ENCODE assay signal across 8 cellular contexts in genomic region chr7:156949541-156950380, GRCh38. TPM values are rescaled to one million over a fixed set of nuclear protein-coding genes. Genes with fewer than 3 reads are reported as not detected.
A peak's percentile ranks its signal among the peaks of the same experiment; 100 is the strongest.
DNase-seq lines count a peak whose midpoint lies in the region; ATAC-seq, FAIRE-seq and TF ChIP-seq lines count a peak whose summit lies in the region.

NOM1 (plus strand) TSS chr7:156949712; CDS start chr7:156949738, 26 bp downstream.

- H3K36me3 Mint-ChIP-seq in activated naive CD4-positive, alpha-beta T cell treated with anti-CD3 and anti-CD28 coated beads, Interleukin-2, amount 10 ng/mL, durations not matched to agents 7 days and 5 days: peaks cover 26% of the 10 kb centered on the region
- H3K36me3 Mint-ChIP-seq in glutamatergic neuron (ENCODE audit: unreplicated experiment): no peaks in the 10 kb centered on the region

- peaks cover 52% of the 10 kb centered on the region for H3K79me2 ChIP-seq in SK-N-SH (ENCODE audit: insufficient read depth)

- H3K27ac ChIP-seq in SK-N-SH (ENCODE audit: low read depth in 2 of 2, low read length in 1 of 2) (peak within 1 kb of the TSS; percentile 63 to 71), pancreas (peak within 1 kb of the TSS in 2 of 4 donors; percentile 33 to 44), thymus (ENCODE audit: low read depth) (peak within 1 kb of the TSS; percentile 52)

- peak within 1 kb of the TSS; percentile 88 for H3K27ac Mint-ChIP-seq in activated naive CD4-positive, alpha-beta T cell treated with anti-CD3 and anti-CD28 coated beads, Interleukin-2, amount 10 ng/mL, durations not matched to agents 7 days and 5 days
- H3K27ac Mint-ChIP-seq in glutamatergic neuron (ENCODE audit: unreplicated experiment): peak within 1 kb of the TSS; percentile 22

- no peaks in the 10 kb centered on the region for H3K9me2 ChIP-seq in SK-N-SH

- peaks cover 25% of the 10 kb centered on the region for H3K4me1 Mint-ChIP-seq in activated naive CD4-positive, alpha-beta T cell treated with anti-CD3 and anti-CD28 coated beads, Interleukin-2, amount 10 ng/mL, durations not matched to agents 7 days and 5 days
- H3K4me1 Mint-ChIP-seq in glutamatergic neuron (ENCODE audit: low read depth, unreplicated experiment): peaks cover 13% of the 10 kb centered on the region

- peak within 1 kb of the TSS; percentile 98 for H2AFZ ChIP-seq in SK-N-SH (ENCODE audit: low read depth)

- FAIRE-seq in pancreas (lab: Jason Lieb, UNC): no peak

- peak within 1 kb of the TSS; percentile 98 for H3K4me2 ChIP-seq in SK-N-SH

- H3K9me3 ChIP-seq in MG63: no peaks in the 10 kb centered on the region
- H3K9me3 ChIP-seq in SK-N-SH: no peaks in the 10 kb centered on the region
- H3K9me3 ChIP-seq in pancreas: no peaks in the 10 kb centered on the region
- H3K9me3 ChIP-seq in thymus (ENCODE audit: control insufficient read depth): no peaks in the 10 kb centered on the region

- peaks cover 26% of the 10 kb centered on the region for H3K36me3 ChIP-seq in MG63
- H3K36me3 ChIP-seq in SK-N-SH (replicated peaks in 1 of 2; ENCODE audit: control insufficient read depth in 1 of 2, insufficient read depth in 2 of 2, low read length in 1 of 2): peaks cover 28 to 30% of the 10 kb centered on the region in 2 experiments
- peaks cover 0 to 22% (median 8%) of the 10 kb centered on the region in 3 donors for H3K36me3 ChIP-seq in pancreas
- H3K36me3 ChIP-seq in thymus (ENCODE audit: control insufficient read depth, insufficient read depth): peaks cover 9% of the 10 kb centered on the region

- CTCF ChIA-PET in SK-N-SH (lab: Yijun Ruan, JAX): interaction anchor here (0.6 to 5.6 kb wide), 74 partner anchors 8 to 1152 kb away, joined by 3 to 73 read pairs (median 4); partner anchors contain the start of gene LMBR1
- CTCF ChIA-PET in activated naive CD4-positive, alpha-beta T cell treated with anti-CD3 and anti-CD28 coated beads, Interleukin-2, amount 10 ng/mL, durations not matched to agents 7 days and 5 days (lab: Charles Lee): interaction anchor here (0.7 to 1.4 kb wide), 12 partner anchors 9 to 390 kb away, joined by 3 to 5 read pairs (median 3); partner anchors contain the start of gene LMBR1

- H3K27me3 Mint-ChIP-seq in activated naive CD4-positive, alpha-beta T cell treated with anti-CD3 and anti-CD28 coated beads, Interleukin-2, amount 10 ng/mL, durations not matched to agents 7 days and 5 days: peaks cover 20% of the 10 kb centered on the region
- H3K27me3 Mint-ChIP-seq in glutamatergic neuron (ENCODE audit: unreplicated experiment): peaks cover 4% of the 10 kb centered on the region

- peak within 1 kb of the TSS; percentile 66 for H3K4me3 ChIP-seq in MG63
- H3K4me3 ChIP-seq in SK-N-SH (ENCODE audit: low read depth in 2 of 2, low read length in 1 of 2): peak within 1 kb of the TSS; percentile 85 to 94
- H3K4me3 ChIP-seq in pancreas: peak within 1 kb of the TSS; percentile 79 to 100 (median 96)
- H3K4me3 ChIP-seq in thymus (ENCODE audit: low read length): peak within 1 kb of the TSS; percentile 93

- TF ChIP-seq RAD21 in SK-N-SH (IDR thresholded peaks at IDR 0.05; ENCODE audit: low read length): peak; percentile 48

- no peaks in the 10 kb centered on the region for H3K9me3 Mint-ChIP-seq in activated naive CD4-positive, alpha-beta T cell treated with anti-CD3 and anti-CD28 coated beads, Interleukin-2, amount 10 ng/mL, durations not matched to agents 7 days and 5 days
- peaks cover 6% of the 10 kb centered on the region for H3K9me3 Mint-ChIP-seq in glutamatergic neuron (ENCODE audit: unreplicated experiment)

- under 1% methylated on average over 89 of the region's 115 CpGs for WGBS in SK-N-SH (ENCODE audit: low lambda C conversion rate)
- 0% methylated on average over 107 to 115 of the region's 115 CpGs for WGBS in pancreas, 2 donors
- WGBS in thymus: under 1% methylated on average over 115 of the region's 115 CpGs

- peak within 1 kb of the TSS; percentile 96 for H3K4me3 Mint-ChIP-seq in activated naive CD4-positive, alpha-beta T cell treated with anti-CD3 and anti-CD28 coated beads, Interleukin-2, amount 10 ng/mL, durations not matched to agents 7 days and 5 days
- H3K4me3 Mint-ChIP-seq in glutamatergic neuron (ENCODE audit: unreplicated experiment): peak within 1 kb of the TSS; percentile 90

- DNase-seq in GM10266 (ENCODE audit: extremely low spot score) (peak; percentile 98), HCEC 1CT (peak; percentile 81), MG63 (peak; percentile 77), SK-N-SH (peak; percentile 99), glutamatergic neuron (peak; percentile 93), pancreas (peak; percentile 81 to 97 (median 88))
- DNase-seq in activated naive CD4-positive, alpha-beta T cell treated with anti-CD3 and anti-CD28 coated beads, Interleukin-2, amount 10 ng/mL, durations not matched to agents 7 days and 5 days: peak; percentile 93

- H4K20me1 ChIP-seq in SK-N-SH (ENCODE audit: insufficient read depth): peaks cover 36% of the 10 kb centered on the region

- H3K27me3 ChIP-seq in MG63 (no peaks in the 10 kb centered on the region), SK-N-SH (ENCODE audit: insufficient read depth) (no peaks in the 10 kb centered on the region), pancreas (no peaks in the 10 kb centered on the region), thymus (ENCODE audit: control insufficient read depth, insufficient read depth) (peaks cover 18% of the 10 kb centered on the region)

- intact Hi-C loops in pancreas (cut with DNase I): no loop called here

- H3K9ac ChIP-seq in SK-N-SH: peak within 1 kb of the TSS; percentile 86

- peak; percentile 97 to 99 (median 98) for ATAC-seq in pancreas

- H3F3A ChIP-seq in SK-N-SH (replicated peaks; ENCODE audit: insufficient read depth): peaks cover 14% of the 10 kb centered on the region

- TF ChIP-seq EP300 in SK-N-SH (IDR thresholded peaks at IDR 0.05; ENCODE audit: borderline replicate concordance in 1 of 2, low read depth in 1 of 2, low read length in 1 of 2): no peak

- H3K4me1 ChIP-seq in SK-N-SH (ENCODE audit: control insufficient read depth in 1 of 2, insufficient read depth in 2 of 2, low read depth in 1 of 2, low read length in 1 of 2) (peaks cover 5 to 21% of the 10 kb centered on the region in 2 experiments; a peak in 3 of 4 replicates), pancreas (peaks cover 9 to 11% (median 11%) of the 10 kb centered on the region in 3 donors), thymus (ENCODE audit: control insufficient read depth, insufficient read depth, low read length) (peaks cover 12% of the 10 kb centered on the region)

- POLR2A ChIA-PET in SK-N-SH (lab: Yijun Ruan, JAX): interaction anchor here (0.7 to 1.2 kb wide), 4 partner anchors 36 to 418 kb away, joined by 3 read pairs; no protein-coding TSS in a partner anchor

- peak; percentile 98 for TF ChIP-seq CTCF in GM10266 (IDR thresholded peaks at IDR 0.05; ENCODE audit: control insufficient read depth, insufficient read depth, low read depth, missing control alignments)
- peak; percentile 63 for TF ChIP-seq CTCF in SK-N-SH (IDR thresholded peaks at IDR 0.05)
- peak; percentile 84 for TF ChIP-seq CTCF in glutamatergic neuron (IDR thresholded peaks at IDR 0.05; ENCODE audit: partially characterized antibody, unreplicated experiment)
- peak; percentile 46 to 81 (median 70) for TF ChIP-seq CTCF in pancreas (IDR thresholded peaks at IDR 0.05)

TF ChIP-seq in SK-N-SH, 30 proteins besides CTCF, POLR2A, EP300 and RAD21 (continues in another document):
- TF ChIP-seq TCF12 (IDR thresholded peaks at IDR 0.05) (no peak), ELF1 (IDR thresholded peaks at IDR 0.05) (peak; percentile 56; the same call in 1 of the 2 replicates), EZH2phosphoT487 (IDR thresholded peaks at IDR 0.05; ENCODE audit: borderline replicate concordance, low read depth) (no peak), USF2 (IDR thresholded peaks at IDR 0.05; ENCODE audit: borderline replicate concordance, low read depth, low read length) (0 out of 2 replicates have a peak, but pooled peaks have one; percentile 9), MEF2A (IDR thresholded peaks at IDR 0.05; ENCODE audit: borderline replicate concordance, low read depth) (no peak), TEAD4 (IDR thresholded peaks at IDR 0.05; ENCODE audit: borderline replicate concordance, insufficient read depth) (peak; percentile 40; the same call in 1 of the 2 replicates), GATA2 (CRISPR knock-in tag; IDR thresholded peaks at IDR 0.05) (no peak), FOXJ3 (CRISPR knock-in tag; IDR thresholded peaks at IDR 0.05) (no peak), RCOR1 (IDR thresholded peaks at IDR 0.05; ENCODE audit: low read length) (peak; percentile 19; the same call in 1 of the 2 replicates), MXI1 (IDR thresholded peaks at IDR 0.05; ENCODE audit: low read depth, low read length) (peak; percentile 99), GABPA (IDR thresholded peaks at IDR 0.05; ENCODE audit: low read depth) (peak; percentile 91), YY1 (IDR thresholded peaks at IDR 0.05; ENCODE audit: low read depth) (peak; percentile 97), NFIC (IDR thresholded peaks at IDR 0.05; ENCODE audit: borderline replicate concordance) (no peak)

RNA-seq across cellular contexts. Expression of gene NOM1, which starts in this region (rescaled TPM):
- total RNA-seq in MG63 (2014; rRNA removed; shearing (Covaris generic); ENCODE audit: low replicate concordance): 1.9 and 5.6 TPM in 2 replicates
- 18.1 and 21.2 TPM in 2 replicates for polyA plus RNA-seq in SK-N-SH (2012; rRNA removed)
- 9.9 and 11.3 TPM in 2 replicates for polyA plus RNA-seq in SK-N-SH (2012; cell fraction: cytosol; rRNA removed)
- polyA plus RNA-seq in SK-N-SH (2012; cell fraction: nucleus; rRNA removed): 53.1 and 72.3 TPM in 2 replicates
- 18.0 TPM for total RNA-seq in glutamatergic neuron (ENCODE audit: unreplicated experiment)
- 10 to 100 TPM in 1 of 6 donors, 1 to 10 TPM in 5; 7.2 to 12.9 (median 8.7) TPM for total RNA-seq in pancreas
- polyA plus RNA-seq in pancreas: 10 to 100 TPM in 1 of 2 donors, 1 to 10 TPM in 1; 8.5 to 11.1 TPM
- 10.6 TPM for polyA plus RNA-seq in thymus
